18 cellular contexts compared by ENCODE assay signal in genomic region chr5:127084656-127085055, GRCh38.
"Had no signal": no experiment of that assay in that cellular context is flagged by ENCODE, and none has a peak within 500 bp of the region (broad histone marks: within the 10 kb centered on the region; RNA-seq: fewer than 3 reads in every experiment).

No MANE protein-coding gene starts in this region.

- H3K9me3 ChIP-seq: heart left ventricle, upper lobe of left lung had no signal

- H3K36me3 Mint-ChIP-seq: activated CD4-positive, alpha-beta memory T cell treated with anti-CD3 and anti-CD28 coated beads for 36 hours; activated naive CD4-positive, alpha-beta T cell treated with anti-CD3 and anti-CD28 coated beads, Interleukin-2, amount 10 ng/mL, durations not matched to agents 7 days and 5 days; memory B cell; natural killer cell treated with Interleukin-12 subunit alpha and Interleukin-12 subunit beta and Interleukin-15 and Interleukin-18, amount 100 ng/mL, for 72 hours had no signal

- DNase-seq: activated B cell treated with CpG ODN at 0.5 μM for 24 hours; activated CD4-positive, alpha-beta memory T cell treated with anti-CD3 and anti-CD28 coated beads for 36 hours; activated CD4-positive, alpha-beta T cell treated with anti-CD3 and anti-CD28 coated beads for 4 hours; activated effector memory CD4-positive, alpha-beta T cell treated with Interleukin-2 at 50 U/mL for 16 hours; activated naive CD4-positive, alpha-beta T cell treated with anti-CD3 and anti-CD28 coated beads, Interleukin-2, amount 10 ng/mL, durations not matched to agents 7 days and 5 days; activated naive CD8-positive, alpha-beta T cell treated with anti-CD3 and anti-CD28 coated beads, Interleukin-2, amount 50 U/mL, for 24 hours; activated T-cell treated with anti-CD3 and anti-CD28 coated beads, Interleukin-2, amount 50 U/mL, for 72 hours; cortex of kidney; endodermal cell; heart left ventricle; stimulated activated CD4-positive, alpha-beta T cell treated with anti-CD3 and anti-CD28 coated beads, Interleukin-4, amount 100 ng/mL, for 24 hours; stimulated activated naive CD8-positive, alpha-beta T cell treated with anti-CD3 and anti-CD28 coated beads, Interleukin-15, Interleukin-2, amounts not matched to agents 100 U/mL and 50 U/mL, for 24 hours; upper lobe of left lung had no signal

- H3K36me3 ChIP-seq: heart left ventricle, upper lobe of left lung had no signal

- H3K4me1 ChIP-seq: heart left ventricle, upper lobe of left lung had no signal

- H3K27ac Mint-ChIP-seq: activated B cell treated with CpG ODN at 0.5 μM for 24 hours; activated CD4-positive, alpha-beta memory T cell treated with anti-CD3 and anti-CD28 coated beads for 36 hours; activated naive CD4-positive, alpha-beta T cell treated with anti-CD3 and anti-CD28 coated beads, Interleukin-2, amount 10 ng/mL, durations not matched to agents 7 days and 5 days; activated naive CD8-positive, alpha-beta T cell treated with anti-CD3 and anti-CD28 coated beads, Interleukin-2, amount 50 U/mL, for 24 hours; activated T-cell treated with anti-CD3 and anti-CD28 coated beads, Interleukin-2, amount 50 U/mL, for 72 hours; endodermal cell; memory B cell; natural killer cell treated with Interleukin-12 subunit alpha and Interleukin-12 subunit beta and Interleukin-15 and Interleukin-18, amount 100 ng/mL, for 72 hours; progenitor cell of endocrine pancreas; T-helper 2 cell treated with Interferon-gamma antibody and Interleukin-4, amounts not matched to agents 5 μg/mL and 100 μg/mL, for 36 hours had no signal

- H3K4me3 Mint-ChIP-seq: activated B cell treated with CpG ODN at 0.5 μM for 24 hours; activated CD4-positive, alpha-beta memory T cell treated with anti-CD3 and anti-CD28 coated beads for 36 hours; activated naive CD4-positive, alpha-beta T cell treated with anti-CD3 and anti-CD28 coated beads, Interleukin-2, amount 10 ng/mL, durations not matched to agents 7 days and 5 days; activated naive CD8-positive, alpha-beta T cell treated with anti-CD3 and anti-CD28 coated beads, Interleukin-2, amount 50 U/mL, for 24 hours; activated T-cell treated with anti-CD3 and anti-CD28 coated beads, Interleukin-2, amount 50 U/mL, for 72 hours; endodermal cell; memory B cell; natural killer cell treated with Interleukin-12 subunit alpha and Interleukin-12 subunit beta and Interleukin-15 and Interleukin-18, amount 100 ng/mL, for 72 hours; T-helper 2 cell treated with Interferon-gamma antibody and Interleukin-4, amounts not matched to agents 5 μg/mL and 100 μg/mL, for 36 hours had no signal

- FAIRE-seq: islet of Langerhans had no signal

- H3K27me3 ChIP-seq: heart left ventricle, upper lobe of left lung had no signal

- H3K4me3 ChIP-seq: heart left ventricle, upper lobe of left lung had no signal

- H3K27ac ChIP-seq: heart left ventricle, upper lobe of left lung had no signal

- H3K27me3 Mint-ChIP-seq: activated B cell treated with CpG ODN at 0.5 μM for 24 hours; activated CD4-positive, alpha-beta memory T cell treated with anti-CD3 and anti-CD28 coated beads for 36 hours; activated naive CD8-positive, alpha-beta T cell treated with anti-CD3 and anti-CD28 coated beads, Interleukin-2, amount 50 U/mL, for 24 hours had no signal

- H3K9me3 Mint-ChIP-seq: activated B cell treated with CpG ODN at 0.5 μM for 24 hours; activated CD4-positive, alpha-beta memory T cell treated with anti-CD3 and anti-CD28 coated beads for 36 hours; activated naive CD4-positive, alpha-beta T cell treated with anti-CD3 and anti-CD28 coated beads, Interleukin-2, amount 10 ng/mL, durations not matched to agents 7 days and 5 days; activated naive CD8-positive, alpha-beta T cell treated with anti-CD3 and anti-CD28 coated beads, Interleukin-2, amount 50 U/mL, for 24 hours; activated T-cell treated with anti-CD3 and anti-CD28 coated beads, Interleukin-2, amount 50 U/mL, for 72 hours; endodermal cell; memory B cell; natural killer cell treated with Interleukin-12 subunit alpha and Interleukin-12 subunit beta and Interleukin-15 and Interleukin-18, amount 100 ng/mL, for 72 hours; T-helper 2 cell treated with Interferon-gamma antibody and Interleukin-4, amounts not matched to agents 5 μg/mL and 100 μg/mL, for 36 hours had no signal

- ATAC-seq: activated naive CD8-positive, alpha-beta T cell treated with anti-CD3 and anti-CD28 coated beads, Interleukin-2, amount 50 U/mL, for 24 hours; activated T-cell treated with anti-CD3 and anti-CD28 coated beads, Interleukin-2, amount 50 U/mL, for 72 hours; heart left ventricle; natural killer cell treated with Interleukin-12 subunit alpha and Interleukin-12 subunit beta and Interleukin-15 and Interleukin-18, amount 100 ng/mL, for 72 hours; stimulated activated naive CD8-positive, alpha-beta T cell treated with anti-CD3 and anti-CD28 coated beads, Interleukin-15, Interleukin-2, amounts not matched to agents 100 U/mL and 50 U/mL, for 24 hours had no signal
